Comparison of ENCODE assay signal across 8 cellular contexts in the genomic region with DNA sequence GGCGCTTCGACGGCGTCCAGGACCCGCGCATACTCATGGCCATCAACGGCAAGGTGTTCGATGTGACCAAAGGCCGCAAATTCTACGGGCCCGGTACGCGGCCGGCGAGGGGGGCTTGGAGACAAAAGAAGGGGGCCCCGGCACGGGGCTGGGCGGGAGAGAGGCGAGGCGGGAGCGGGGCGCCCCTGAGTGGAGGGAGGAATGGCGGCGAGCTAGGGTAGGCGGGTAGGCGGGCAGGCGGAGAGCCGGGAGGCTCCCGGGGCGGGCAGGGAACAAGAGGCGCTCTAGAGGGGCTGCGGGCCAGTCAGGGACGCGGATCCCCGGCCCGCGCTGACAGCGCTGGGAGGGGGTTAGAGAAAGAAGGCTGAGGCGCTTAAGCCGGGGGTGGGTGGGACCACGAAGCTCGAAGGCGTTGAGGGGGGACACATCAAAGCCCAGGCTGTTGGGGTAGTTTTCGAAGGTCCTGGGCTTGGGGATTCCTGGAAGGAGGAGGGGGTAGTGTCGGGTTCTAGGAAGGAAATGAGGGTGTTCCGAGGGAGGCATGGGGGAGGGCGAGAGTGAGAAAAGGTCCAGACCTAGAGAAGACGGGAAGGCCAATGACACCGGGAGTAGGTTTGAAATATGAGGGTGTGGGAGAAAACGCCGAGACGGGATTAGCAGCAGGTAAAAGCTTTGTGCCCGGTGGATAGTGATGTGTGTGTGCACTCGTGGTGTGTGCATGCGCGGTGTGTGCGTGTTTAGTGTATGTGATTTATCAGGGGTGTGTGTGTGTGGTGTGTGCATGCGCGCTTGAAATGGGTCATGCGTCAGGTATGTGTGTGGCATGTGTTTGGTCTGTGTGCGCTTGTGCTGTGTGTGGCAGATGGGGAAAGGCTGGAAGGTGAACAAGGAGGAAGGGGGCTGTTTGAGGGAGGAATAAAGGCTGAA. TPM values are rescaled to one million over a fixed set of nuclear protein-coding genes. Genes with fewer than 3 reads are reported as not detected.
A peak's percentile ranks its signal among the peaks of the same experiment; 100 is the strongest.
DNase-seq lines count a peak whose midpoint lies in the region; ATAC-seq, FAIRE-seq and TF ChIP-seq lines count a peak whose summit lies in the region.

No MANE protein-coding gene starts in this region.

- TF ChIP-seq CTCF in GM12875 (IDR thresholded peaks at IDR 0.05; ENCODE audit: borderline replicate concordance, insufficient read depth, low read depth, low read length) (no peak), transverse colon (IDR thresholded peaks at IDR 0.05) (no peak), D721Med (IDR thresholded peaks at IDR 0.05; ENCODE audit: insufficient read depth, missing control alignments) (no peak)

- peak overlapping the region; percentile 78 for H3K4me3 ChIP-seq in GM12875 (ENCODE audit: low read depth, low read length)
- H3K4me3 ChIP-seq in naive thymus-derived CD4-positive, alpha-beta T cell (ENCODE audit: low read length), result peak overlapping the region; percentile 68
- H3K4me3 ChIP-seq in transverse colon, result peak overlapping the region; percentile 58 to 86 (median 76)

- CTCF ChIA-PET in naive thymus-derived CD4-positive, alpha-beta T cell (lab: Charles Lee), result no interaction called here

- WGBS in transverse colon (ENCODE audit: low coverage in 1 of 2), 2 donors, result 1 to 45% methylated on average over 15 to 61 of the region's 61 CpGs

- peaks cover 13 to 39% (median 33%) of the 10 kb centered on the region in 7 donors for H3K4me1 Mint-ChIP-seq in naive thymus-derived CD4-positive, alpha-beta T cell

- peaks cover 0 to 2% (median 0%) of the 10 kb centered on the region in 11 donors for H3K9me3 Mint-ChIP-seq in naive thymus-derived CD4-positive, alpha-beta T cell

- peaks cover 0 to 7% (median under 1%) of the 10 kb centered on the region in 5 donors for H3K36me3 Mint-ChIP-seq in naive thymus-derived CD4-positive, alpha-beta T cell

- TF ChIP-seq EP300 in transverse colon (IDR thresholded peaks at IDR 0.05; ENCODE audit: low read depth), result no peak

- intact Hi-C loops in naive thymus-derived CD4-positive, alpha-beta T cell (cut with micrococcal nuclease), result loop anchor here (1.0 to 10.0 kb wide), 9 partner anchors 36 to 891 kb away; a partner anchor contains a TSS
- intact Hi-C loops in transverse colon (cut with DNase I; ENCODE audit: low total_unique reads), result no loop called here

- peak overlapping the region; percentile 41 to 88 (median 72) for H3K27ac Mint-ChIP-seq in naive thymus-derived CD4-positive, alpha-beta T cell

- peak; percentile 49 for TF ChIP-seq POLR2A in transverse colon (IDR thresholded peaks at IDR 0.05)

- ATAC-seq in HG02571 (IDR thresholded peaks at IDR 0.05; ENCODE audit: unreplicated experiment), result peak; percentile 32
- peak; percentile 76 for ATAC-seq in esophagus mucosa
- peak; percentile 23 for ATAC-seq in naive thymus-derived CD4-positive, alpha-beta T cell

- no peaks in the 10 kb centered on the region for H3K9me3 ChIP-seq in naive thymus-derived CD4-positive, alpha-beta T cell (ENCODE audit: control insufficient read depth in 2 of 3, low read length in 3 of 3)
- H3K9me3 ChIP-seq in transverse colon, result no peaks in the 10 kb centered on the region

- peak overlapping the region; percentile 83 to 92 (median 90) for H3K4me3 Mint-ChIP-seq in naive thymus-derived CD4-positive, alpha-beta T cell

- no peaks in the 10 kb centered on the region for H3K27me3 ChIP-seq in naive thymus-derived CD4-positive, alpha-beta T cell (ENCODE audit: control insufficient read depth in 2 of 2, insufficient read depth in 2 of 2, low read length in 2 of 2)
- H3K27me3 ChIP-seq in transverse colon, result no peaks in the 10 kb centered on the region

- DNase-seq in NCI-H2171 treated with DMSO at 0.1 percent for 48 hours (lab: John Stamatoyannopoulos, UW) (peak; percentile 17), activated T-cell treated with anti-CD3 and anti-CD28 coated beads for 24 hours (ENCODE audit: low read depth) (peak; percentile 8), transverse colon (peak; percentile 50), D721Med (ENCODE audit: insufficient read length, low spot score) (no peak)
- peak in 6 of 9 donors; percentile 1 to 47 (median 4) for DNase-seq in naive thymus-derived CD4-positive, alpha-beta T cell

- H3K36me3 ChIP-seq in naive thymus-derived CD4-positive, alpha-beta T cell (ENCODE audit: control insufficient read depth in 2 of 3, insufficient read depth in 3 of 3, low read length in 3 of 3), result peaks cover 0 to 7% (median 0%) of the 10 kb centered on the region in 3 experiments
- H3K36me3 ChIP-seq in transverse colon, result no peaks in the 10 kb centered on the region

- peaks cover 8 to 11% of the 10 kb centered on the region in 2 donors for H3K4me1 ChIP-seq in naive thymus-derived CD4-positive, alpha-beta T cell (ENCODE audit: control insufficient read depth in 2 of 2, insufficient read depth in 2 of 2, low read length in 2 of 2)
- peaks cover 0 to 30% (median 11%) of the 10 kb centered on the region in 4 donors for H3K4me1 ChIP-seq in transverse colon

- in situ Hi-C loops in transverse colon (cut with MboI; ENCODE audit: low pct_ligation_motif_present in 1 of 4, low pct_unique_long_range_greater_than_20kb in 1 of 4, low sequenced_read_pairs in 3 of 4), result no loop called here

- peak overlapping the region; percentile 74 for H3K27ac ChIP-seq in naive thymus-derived CD4-positive, alpha-beta T cell (ENCODE audit: low read depth, low read length)
- peak overlapping the region; percentile 89 to 95 (median 92) for H3K27ac ChIP-seq in transverse colon

- no peak for FAIRE-seq in D721Med (lab: Jason Lieb, UNC)

- peaks cover 0 to 23% (median 0%) of the 10 kb centered on the region in 5 donors for H3K27me3 Mint-ChIP-seq in naive thymus-derived CD4-positive, alpha-beta T cell

- POLR2A ChIA-PET in naive thymus-derived CD4-positive, alpha-beta T cell (lab: Charles Lee), result interaction anchor here (0.9 kb wide), 1 partner anchor 38 kb away, joined by 3 read pairs; no protein-coding TSS in a partner anchor

RNA-seq across cellular contexts. Expression of a gene that starts 0.8 kb away (rescaled TPM):
- total RNA-seq in esophagus mucosa, result 45.1 TPM
- total RNA-seq in naive thymus-derived CD4-positive, alpha-beta T cell, result 10 to 100 TPM in 4 of 5 experiments, 1 to 10 TPM in 1; 9.5 to 28.4 (median 11.9) TPM
- polyA plus RNA-seq in naive thymus-derived CD4-positive, alpha-beta T cell, result 10 to 100 TPM; 17.6 to 18.4 TPM
- 100 to 1,000 TPM in 2 of 4 donors, 10 to 100 TPM in 2; 96.7 to 213 (median 136) TPM for total RNA-seq in transverse colon

Comparison
In these comparisons a context has a peak if more than half of its experiments do, and no peak if none do; other contexts are left out.
1. ATAC-seq: peak in every context shown above with its lines; median percentile 76 in esophagus mucosa; 32 in HG02571; 23 in naive thymus-derived CD4-positive, alpha-beta T cell.